Comparison of ENCODE assay signal across 1 cellular context in the genomic region with DNA sequence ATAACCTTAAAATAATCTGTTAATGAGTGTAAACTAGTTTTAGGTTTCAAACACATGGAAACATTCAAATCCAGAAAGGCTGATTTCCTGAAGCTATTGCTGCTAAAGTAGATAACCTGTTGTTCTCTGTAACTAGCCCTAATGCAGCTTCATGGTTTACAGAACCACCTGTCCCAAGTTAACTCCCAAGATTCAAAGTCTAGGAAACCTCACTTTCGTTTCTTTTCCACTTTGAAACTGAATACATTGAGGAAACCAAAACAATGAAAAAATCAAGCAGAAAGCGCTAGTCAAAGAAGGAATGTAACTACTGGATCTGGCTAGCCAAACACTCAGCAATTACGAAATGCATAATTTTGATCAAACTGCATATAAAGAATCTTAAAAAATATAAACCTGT.
TF ChIP-seq lines count a peak whose summit lies in the region.

No MANE protein-coding gene starts in this region.

TF ChIP-seq in GM23338, 12 proteins besides CTCF, POLR2A, EP300 and RAD21 (continued from another document):
- TF ChIP-seq ZNF462 (CRISPR knock-in tag; IDR thresholded peaks at IDR 0.05) (no peak), ZNF331 (CRISPR knock-in tag; IDR thresholded peaks at IDR 0.05; ENCODE audit: low read depth) (no peak), REST (IDR thresholded peaks at IDR 0.05; ENCODE audit: unreplicated experiment) (no peak), EZH2 (IDR thresholded peaks at IDR 0.05; ENCODE audit: low read depth, unreplicated experiment) (no peak), CREB1 (CRISPR knock-in tag; IDR thresholded peaks at IDR 0.05; ENCODE audit: low read depth) (no peak), STAT1 (IDR thresholded peaks at IDR 0.05; ENCODE audit: unreplicated experiment) (no peak), POLR2AphosphoS5 (IDR thresholded peaks at IDR 0.05; ENCODE audit: low read depth) (no peak)
TF ChIP-seq in GM23338: peak in this region for 0.
